8 cellular contexts compared by ENCODE assay signal in the genomic region with DNA sequence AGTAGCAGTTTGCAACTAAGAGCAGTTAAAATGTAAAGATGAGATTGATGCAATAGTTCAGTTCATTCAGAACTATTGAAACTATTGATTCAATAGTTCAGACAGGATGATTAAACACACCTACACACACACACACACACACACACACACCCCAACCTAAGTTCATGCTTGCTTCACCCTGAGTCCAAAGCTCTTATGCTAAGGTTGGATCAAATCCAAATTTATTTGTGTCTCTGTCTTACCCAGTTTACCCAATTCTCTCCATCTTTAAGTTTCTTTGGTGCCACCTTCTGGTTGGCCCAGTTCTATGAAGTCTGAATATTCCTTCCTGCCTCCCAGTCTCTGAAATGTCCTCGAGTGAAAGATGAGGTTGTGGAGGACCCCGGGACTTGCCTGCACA. TPM values are rescaled to one million over a fixed set of nuclear protein-coding genes. Genes with fewer than 3 reads are reported as not detected.
DNase-seq lines count a peak whose midpoint lies in the region; TF ChIP-seq lines count a peak whose summit lies in the region.

No MANE protein-coding gene starts in this region.

- in situ Hi-C loops in brain microvascular endothelial cell (cut with HindIII; ENCODE audit: low pct_ligation_motif_present, low sequenced_read_pairs): no loop called here

- H3K9ac ChIP-seq in Loucy (ENCODE audit: low read depth, low read length, poor library complexity, severe bottlenecking) (no peak overlapping the region), smooth muscle cell (ENCODE audit: low read depth) (no peak overlapping the region)

- DNase-seq in SKM-1 treated with dmso at 0.1 percent for 144 hours (lab: John Stamatoyannopoulos, UW; ENCODE audit: unreplicated experiment) (peak; percentile 30), SKM-1 (lab: John Stamatoyannopoulos, UW; ENCODE audit: unreplicated experiment) (no peak), brain microvascular endothelial cell (no peak), renal cortical epithelial cell (ENCODE audit: low read depth) (peak; percentile 67), UCSD-AML1 (lab: John Stamatoyannopoulos, UW; ENCODE audit: unreplicated experiment) (no peak), occipital lobe (lab: John Stamatoyannopoulos, UW) (no peak), smooth muscle cell (lab: John Stamatoyannopoulos, UW; ENCODE audit: unreplicated experiment) (no peak)

- no peak overlapping the region for H3K4me3 ChIP-seq in Loucy (ENCODE audit: low read length, poor library complexity, severe bottlenecking)
- H3K4me3 ChIP-seq in brain microvascular endothelial cell (ENCODE audit: low read depth, low read length): no peak overlapping the region
- H3K4me3 ChIP-seq in smooth muscle cell: no peak overlapping the region

- H3K27me3 ChIP-seq in Loucy (ENCODE audit: insufficient read depth, low read length, poor library complexity, severe bottlenecking) (no peaks in the 10 kb centered on the region), brain microvascular endothelial cell (replicated peaks) (no peaks in the 10 kb centered on the region), smooth muscle cell (ENCODE audit: low read depth) (no peaks in the 10 kb centered on the region)

- H3K4me2 ChIP-seq in Loucy (ENCODE audit: low read depth, low read length, poor library complexity, severe bottlenecking) (no peak overlapping the region), smooth muscle cell (no peak overlapping the region)

- H3F3A ChIP-seq in Loucy (ENCODE audit: low read depth): no peaks in the 10 kb centered on the region
- H3F3A ChIP-seq in smooth muscle cell (ENCODE audit: low read depth): peaks cover 2% of the 10 kb centered on the region

- no peaks in the 10 kb centered on the region for H3K79me2 ChIP-seq in Loucy (ENCODE audit: insufficient read depth, low read length)
- peaks cover 38% of the 10 kb centered on the region for H3K79me2 ChIP-seq in smooth muscle cell (ENCODE audit: low read depth)

- no peak overlapping the region for H2AFZ ChIP-seq in Loucy (ENCODE audit: low read length)
- no peak overlapping the region for H2AFZ ChIP-seq in smooth muscle cell (ENCODE audit: low read depth)

- H4K20me1 ChIP-seq in Loucy (ENCODE audit: insufficient read depth, low read length, poor library complexity, severe bottlenecking) (no peaks in the 10 kb centered on the region), smooth muscle cell (ENCODE audit: low read depth) (no peaks in the 10 kb centered on the region)

- H3K9me2 ChIP-seq in Loucy (replicated peaks; ENCODE audit: low read depth, low read length): no peaks in the 10 kb centered on the region

- WGBS in smooth muscle cell (ENCODE audit: low lambda C conversion rate): 43% methylated on average over 2 of the region's 2 CpGs

- H3K4me1 ChIP-seq in Loucy (ENCODE audit: insufficient read depth, low read length, poor library complexity, severe bottlenecking) (peaks cover 8% of the 10 kb centered on the region), smooth muscle cell (ENCODE audit: low read depth) (peaks cover 9% of the 10 kb centered on the region)

- TF ChIP-seq CTCF in Loucy (conservative IDR thresholded peaks at IDR 0.05; ENCODE audit: low read length) (peak; percentile 56), brain microvascular endothelial cell (IDR thresholded peaks at IDR 0.05; ENCODE audit: low read depth, low read length, missing control alignments) (peak; percentile 58), smooth muscle cell (IDR thresholded peaks at IDR 0.05; ENCODE audit: borderline replicate concordance, insufficient read depth, poor library complexity, severe bottlenecking) (no peak)

- H3K27ac ChIP-seq in brain microvascular endothelial cell (no peak overlapping the region), smooth muscle cell (ENCODE audit: low read depth) (no peak overlapping the region)

- H3K36me3 ChIP-seq in Loucy (ENCODE audit: insufficient read depth, low read length) (no peaks in the 10 kb centered on the region), brain microvascular endothelial cell (replicated peaks) (no peaks in the 10 kb centered on the region), smooth muscle cell (ENCODE audit: low read depth) (no peaks in the 10 kb centered on the region)

- H3K9me3 ChIP-seq in Loucy (ENCODE audit: insufficient read depth, low read depth, low read length) (no peaks in the 10 kb centered on the region), smooth muscle cell (replicated peaks; ENCODE audit: low read depth) (no peaks in the 10 kb centered on the region)

RNA-seq across cellular contexts. Expression of a gene that starts 5.1 kb away (rescaled TPM):
- total RNA-seq in renal cortical epithelial cell: 20.9 and 30.9 TPM in 2 replicates
- 1.1 TPM for total RNA-seq in occipital lobe
- total RNA-seq in smooth muscle cell: 13.9 and 20.5 TPM in 2 replicates
- 12.0 and 15.9 TPM in 2 replicates for polyA plus RNA-seq in smooth muscle cell

RNA-seq across cellular contexts. Expression of a gene that starts 25.9 kb away (rescaled TPM):
- total RNA-seq in renal cortical epithelial cell: 0.17 TPM in 1 of 2 replicates, not detected in the other
- 0.16 TPM for total RNA-seq in occipital lobe
- total RNA-seq in smooth muscle cell: not detected in 2 replicates
- 0.26 and 0.64 TPM in 2 replicates for polyA plus RNA-seq in smooth muscle cell

Comparison
In these comparisons a context has a peak if more than half of its experiments do, and no peak if none do; other contexts are left out.
1. DNase-seq: peak in SKM-1 treated with dmso at 0.1 percent for 144 hours (single experiment) and renal cortical epithelial cell (single experiment); none in SKM-1 (single experiment), brain microvascular endothelial cell (single experiment), UCSD-AML1 (single experiment), occipital lobe (single experiment) and smooth muscle cell (single experiment).